In genomic region chr4:83247415-83248357, GRCh38 we compare ENCODE assay signal across 1 cellular context.
TF ChIP-seq lines count a peak whose summit lies in the region.

No MANE protein-coding gene starts in this region.

TF ChIP-seq in IMR-90, 13 proteins besides CTCF, POLR2A, EP300 and RAD21 (continued from another document):
- TF ChIP-seq, protein P1, sequence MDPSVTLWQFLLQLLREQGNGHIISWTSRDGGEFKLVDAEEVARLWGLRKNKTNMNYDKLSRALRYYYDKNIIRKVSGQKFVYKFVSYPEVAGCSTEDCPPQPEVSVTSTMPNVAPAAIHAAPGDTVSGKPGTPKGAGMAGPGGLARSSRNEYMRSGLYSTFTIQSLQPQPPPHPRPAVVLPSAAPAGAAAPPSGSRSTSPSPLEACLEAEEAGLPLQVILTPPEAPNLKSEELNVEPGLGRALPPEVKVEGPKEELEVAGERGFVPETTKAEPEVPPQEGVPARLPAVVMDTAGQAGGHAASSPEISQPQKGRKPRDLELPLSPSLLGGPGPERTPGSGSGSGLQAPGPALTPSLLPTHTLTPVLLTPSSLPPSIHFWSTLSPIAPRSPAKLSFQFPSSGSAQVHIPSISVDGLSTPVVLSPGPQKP (IDR thresholded peaks at IDR 0.05; ENCODE audit: borderline replicate concordance, low read depth, low read length): no peak
- TF ChIP-seq CHD1 (IDR thresholded peaks at IDR 0.05; ENCODE audit: low read depth, low read length) (no peak), SMC3 (IDR thresholded peaks at IDR 0.05; ENCODE audit: low read depth, low read length) (no peak), RFX5 (IDR thresholded peaks at IDR 0.05; ENCODE audit: low read depth, low read length) (no peak)
